ENCODE assay signal across 9 cellular contexts in the genomic region with DNA sequence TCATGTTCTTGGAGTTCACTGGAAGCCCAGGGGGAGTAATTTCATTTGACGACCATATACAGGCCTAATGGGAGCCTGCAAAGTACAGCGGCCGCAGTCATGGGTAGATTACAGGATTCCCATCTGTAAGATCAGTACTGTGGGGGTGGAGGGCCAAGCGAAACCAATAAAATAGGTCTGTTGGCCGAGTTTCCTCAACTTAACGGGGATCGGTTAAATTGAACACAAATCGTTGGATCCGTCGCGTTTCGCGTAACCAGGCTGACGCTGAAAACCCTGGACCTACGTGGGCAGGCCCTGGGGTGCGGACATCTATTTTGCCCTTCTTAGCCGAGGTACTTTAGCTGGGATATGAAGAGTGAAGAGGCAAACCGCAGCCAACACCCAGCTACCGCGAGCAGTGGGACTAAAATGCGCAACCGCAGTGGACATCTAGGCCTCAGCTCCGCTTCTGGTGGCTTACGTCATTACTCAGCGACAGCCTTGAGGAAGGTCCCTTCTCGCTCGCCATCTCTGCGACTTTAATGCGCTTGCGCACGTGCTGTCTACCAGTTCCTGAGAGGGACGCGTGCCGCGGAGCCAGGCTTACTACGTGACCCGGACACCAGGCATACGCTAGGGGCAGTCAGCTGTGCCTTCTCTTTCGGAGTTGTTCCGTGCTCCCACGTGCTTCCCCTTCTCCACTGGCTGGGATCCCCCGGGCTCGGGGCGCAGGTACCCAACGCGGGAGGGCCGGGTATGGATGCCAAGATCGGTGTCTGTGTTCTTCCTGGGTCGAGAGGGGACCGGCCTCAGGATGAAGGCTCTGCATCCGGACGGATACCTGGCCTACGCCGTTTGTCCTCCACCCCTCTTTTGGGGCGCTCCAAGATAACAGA. TPM values are rescaled to one million over a fixed set of nuclear protein-coding genes. Genes with fewer than 3 reads are reported as not detected.
DNase-seq lines count a peak whose midpoint lies in the region; ATAC-seq, FAIRE-seq and TF ChIP-seq lines count a peak whose summit lies in the region.
"Had no signal": no experiment of that assay in that cellular context is flagged by ENCODE, and none has a peak within 500 bp of the region (broad histone marks: within the 10 kb centered on the region; RNA-seq: fewer than 3 reads in every experiment).

A gene (plus strand): TSS at position 551 of the 878 bp plus-strand sequence. CDS start 2,597 bp downstream, outside the sequence.

- H3K36me3 ChIP-seq in WERI-Rb-1: peaks cover 21% of the 10 kb centered on the region
- H3K36me3 ChIP-seq in mammary epithelial cell (ENCODE audit: insufficient read depth, low read length): peaks cover 24% of the 10 kb centered on the region
- H3K36me3 ChIP-seq in iPS-20b (ENCODE audit: insufficient read depth, low read depth, low read length): peaks cover 51% of the 10 kb centered on the region
- H3K36me3 ChIP-seq in small intestine (ENCODE audit: control insufficient read depth in 2 of 2, insufficient read depth in 2 of 2, low read length in 2 of 2): peaks cover 5 to 11% of the 10 kb centered on the region in 2 donors

- H3K4me2 ChIP-seq in mammary epithelial cell (ENCODE audit: insufficient read depth, low read depth, low read length): peak within 1 kb of the TSS; percentile 94

- H3K27ac ChIP-seq in WERI-Rb-1 (peak within 1 kb of the TSS; percentile 81), mammary epithelial cell (ENCODE audit: insufficient read depth, low read depth, low read length) (peak within 1 kb of the TSS; percentile 87), iPS-20b (ENCODE audit: low read length) (peak within 1 kb of the TSS; percentile 87), small intestine (ENCODE audit: low read depth in 1 of 2, low read length in 1 of 2) (peak within 1 kb of the TSS; percentile 94 to 96)

- peak within 1 kb of the TSS; percentile 91 for H3K9ac ChIP-seq in mammary epithelial cell (ENCODE audit: insufficient read depth, low read length)
- peak within 1 kb of the TSS; percentile 96 for H3K9ac ChIP-seq in iPS-20b (ENCODE audit: low read depth, low read length)

- H2AFZ ChIP-seq in mammary epithelial cell (ENCODE audit: low read depth, low read length): peak within 1 kb of the TSS; percentile 81

- CTCF ChIA-PET in mammary epithelial cell (lab: Charles Lee; ENCODE audit: low non-redundant PET): no interaction called here

- H3K4me1 ChIP-seq in mammary epithelial cell (ENCODE audit: insufficient read depth, low read length) (peaks cover 12% of the 10 kb centered on the region), iPS-20b (ENCODE audit: insufficient read depth, low read length) (0 out of 2 replicates have a peak, but pooled peaks cover 5% of the 10 kb centered on the region), small intestine (ENCODE audit: control insufficient read depth in 2 of 2, insufficient read depth in 1 of 2, low read depth in 1 of 2, low read length in 1 of 2) (peaks cover 0 to 3% of the 10 kb centered on the region in 2 donors)

- no peaks in the 10 kb centered on the region for H4K20me1 ChIP-seq in mammary epithelial cell (ENCODE audit: insufficient read depth, low read length)

- peaks cover 48% of the 10 kb centered on the region for H3K79me2 ChIP-seq in mammary epithelial cell (ENCODE audit: insufficient read depth, low read length)

- H3K9me3 ChIP-seq in WERI-Rb-1 (ENCODE audit: severe bottlenecking) (no peaks in the 10 kb centered on the region), mammary epithelial cell (replicated peaks; ENCODE audit: insufficient read depth, low read length) (no peaks in the 10 kb centered on the region), iPS-20b (ENCODE audit: insufficient read depth, low read depth, low read length) (no peaks in the 10 kb centered on the region), small intestine (ENCODE audit: control insufficient read depth, low read depth) (no peaks in the 10 kb centered on the region)

- in situ Hi-C loops in mammary epithelial cell (cut with MboI; ENCODE audit: low sequenced_read_pairs in 2 of 2): no loop called here

- 2% methylated on average over 38 of the region's 55 CpGs for WGBS in mammary epithelial cell (ENCODE audit: low coverage, missing lambda C conversion rate)
- WGBS in small intestine, 3 donors: 0% methylated on average over 55 of the region's 55 CpGs

- H3K4me3 ChIP-seq in WERI-Rb-1 (ENCODE audit: low read depth, low read length) (peak within 1 kb of the TSS; percentile 88), mammary epithelial cell (replicated peaks in 1 of 3; ENCODE audit: insufficient read depth in 1 of 3, low read depth in 2 of 3, low read length in 3 of 3) (peak within 1 kb of the TSS; percentile 58 to 77 (median 76)), iPS-20b (ENCODE audit: low read length) (peak within 1 kb of the TSS; percentile 96), small intestine (ENCODE audit: low read depth in 1 of 2, low read length in 2 of 2) (peak within 1 kb of the TSS; percentile 71 to 72)

- FAIRE-seq in small intestine (lab: Jason Lieb, UNC): no peak
- FAIRE-seq: islet of Langerhans had no signal

- TSS peak; percentile 96 for BruUV-seq in mammary epithelial cell (replicated peaks; lab: Mats Ljungman, UMichigan)

- dilution Hi-C loops in mammary epithelial cell (cut with HindIII; ENCODE audit: low sequenced_read_pairs): no loop called here

- TF ChIP-seq CTCF in WERI-Rb-1 (IDR thresholded peaks at IDR 0.05; ENCODE audit: low read depth, low read length) (peak; percentile 36), mammary epithelial cell (conservative IDR thresholded peaks at IDR 0.05 in 1 of 2, IDR thresholded peaks at IDR 0.05 in 1 of 2; ENCODE audit: extremely low read depth in 1 of 2, insufficient read depth in 1 of 2, low read depth in 1 of 2, low read length in 2 of 2) (peak in 1 of 2 donors; percentile 29)

- DNase-seq in AG08396 (ENCODE audit: low spot score) (peak; percentile 96), NCI-H2227 (lab: John Stamatoyannopoulos, UW; ENCODE audit: unreplicated experiment) (peak; percentile 99), WERI-Rb-1 (peak; percentile 98), mammary epithelial cell (peak; percentile 99), small intestine (peak; percentile 99)

- intact Hi-C loops in mammary epithelial cell (cut with micrococcal nuclease): loop anchor here (1.0 to 2.0 kb wide), 2 partner anchors 53 to 108 kb away; no protein-coding TSS in a partner anchor

- no peaks in the 10 kb centered on the region for H3K27me3 ChIP-seq in WERI-Rb-1 (ENCODE audit: insufficient read depth, low read depth, severe bottlenecking)
- H3K27me3 ChIP-seq in mammary epithelial cell (ENCODE audit: insufficient read depth, low read length): no peaks in the 10 kb centered on the region
- H3K27me3 ChIP-seq in iPS-20b (ENCODE audit: insufficient read depth, low read length): no peaks in the 10 kb centered on the region
- no peaks in the 10 kb centered on the region for H3K27me3 ChIP-seq in small intestine (ENCODE audit: control insufficient read depth in 2 of 2, insufficient read depth in 2 of 2, low read length in 2 of 2)

- ATAC-seq in GM18907 (IDR thresholded peaks at IDR 0.05; ENCODE audit: unreplicated experiment) (peak; percentile 93), HG03159 (IDR thresholded peaks at IDR 0.05; ENCODE audit: unreplicated experiment) (peak; percentile 89)

RNA-seq across cellular contexts. Expression of the gene that starts here (rescaled TPM):
- total RNA-seq in mammary epithelial cell: 10 to 100 TPM; 28.2 to 71.5 TPM
- polyA plus RNA-seq in mammary epithelial cell (42.2 TPM), small intestine (10 to 100 TPM in 2 of 3 donors, 1 to 10 TPM in 1; 8.9 to 28.7 (median 12.4) TPM)
- 82.8 TPM for polyA minus RNA-seq in mammary epithelial cell

Comparison
In these comparisons a context has a peak if more than half of its experiments do, and no peak if none do; other contexts are left out.
1. Peak in every context shown above with its lines: DNase-seq, ATAC-seq, H3K4me3 ChIP-seq and H3K27ac ChIP-seq.